In genomic region chr15:38817427-38818155, GRCh38 we compare ENCODE assay signal across 8 cellular contexts.
A peak's percentile ranks its signal among the peaks of the same experiment; 100 is the strongest.
DNase-seq lines count a peak whose midpoint lies in the region; ATAC-seq, FAIRE-seq and TF ChIP-seq lines count a peak whose summit lies in the region.

No MANE protein-coding gene starts in this region.

- ATAC-seq in GM18498 (IDR thresholded peaks at IDR 0.05; ENCODE audit: unreplicated experiment) (peak; percentile 96), HG02852 (IDR thresholded peaks at IDR 0.05; ENCODE audit: unreplicated experiment) (peak; percentile 85)

- no peaks in the 10 kb centered on the region for H3K36me3 ChIP-seq in bronchial epithelial cell (ENCODE audit: control insufficient read depth, insufficient read depth, low read length)

- H3K27me3 ChIP-seq in bronchial epithelial cell (ENCODE audit: control insufficient read depth, insufficient read depth, low read length), result no peaks in the 10 kb centered on the region

- DNase-seq in 8988T, result peak; percentile 46
- peak; percentile 25 for DNase-seq in NCI-H2029 (lab: John Stamatoyannopoulos, UW)
- peak; percentile 59 to 86 (median 64) for DNase-seq in activated CD4-positive, CD25-positive, alpha-beta regulatory T cell (lab: John Stamatoyannopoulos, UW)
- DNase-seq in bronchial epithelial cell (ENCODE audit: low read depth), result peak; percentile 64
- DNase-seq in kidney glomerular epithelial cell (lab: John Stamatoyannopoulos, UW), result peak; percentile 79
- DNase-seq in stimulated activated CD4-positive, alpha-beta T cell treated with anti-CD3 and anti-CD28 coated beads, Interleukin-2, amount 100 ng/mL, for 48 hours, result peak; percentile 83 to 86

- TF ChIP-seq CTCF in bronchial epithelial cell (IDR thresholded peaks at IDR 0.05; ENCODE audit: insufficient read depth, low read length, severe bottlenecking), result peak; percentile 99

- H3K4me3 ChIP-seq in bronchial epithelial cell (ENCODE audit: low read depth, low read length), result no peak overlapping the region

- no peak for FAIRE-seq in bronchial epithelial cell (lab: Jason Lieb, UNC)

Comparison
In these comparisons a context has a peak if more than half of its experiments do, and no peak if none do; other contexts are left out.
1. DNase-seq: peak in every context shown above with its lines; median percentile 84 in stimulated activated CD4-positive, alpha-beta T cell treated with anti-CD3 and anti-CD28 coated beads, Interleukin-2, amount 100 ng/mL, for 48 hours; 79 in kidney glomerular epithelial cell; 64 in bronchial epithelial cell; 64 in activated CD4-positive, CD25-positive, alpha-beta regulatory T cell; 46 in 8988T; 25 in NCI-H2029.